9 cellular contexts compared by ENCODE assay signal in genomic region chr1:46197551-46198025, GRCh38. TPM values are rescaled to one million over a fixed set of nuclear protein-coding genes. Genes with fewer than 3 reads are reported as not detected.
A peak's percentile ranks its signal among the peaks of the same experiment; 100 is the strongest.
DNase-seq lines count a peak whose midpoint lies in the region; ATAC-seq and TF ChIP-seq lines count a peak whose summit lies in the region.
"Had no signal": no experiment of that assay in that cellular context is flagged by ENCODE, and none has a peak within 500 bp of the region (broad histone marks: within the 10 kb centered on the region; RNA-seq: fewer than 3 reads in every experiment).

No MANE protein-coding gene starts in this region.

- H3K36me3 ChIP-seq in ES-I3 (ENCODE audit: insufficient read depth, low read length) (no peaks in the 10 kb centered on the region), OCI-LY7 (ENCODE audit: insufficient read depth, low read length) (no peaks in the 10 kb centered on the region; the same call in 1 of the 2 replicates), trophoblast cell (ENCODE audit: control insufficient read depth in 1 of 2, insufficient read depth in 2 of 2, low read length in 2 of 2) (peaks cover 26 to 30% of the 10 kb centered on the region in 2 experiments)

- H2AK5ac ChIP-seq in trophoblast cell (ENCODE audit: low read length) = peak overlapping the region; percentile 92

- peak overlapping the region; percentile 24 for H2BK5ac ChIP-seq in trophoblast cell (ENCODE audit: low read depth, low read length, poor library complexity)

- peak overlapping the region; percentile 25 for H2BK12ac ChIP-seq in trophoblast cell (ENCODE audit: low read length)

- no peak overlapping the region for H3K23ac ChIP-seq in trophoblast cell (ENCODE audit: low read length)

- H3K14ac ChIP-seq in trophoblast cell (ENCODE audit: low read length) = peak overlapping the region; percentile 58

- WGBS in trophoblast cell (ENCODE audit: extremely low coverage, insufficient coverage, insufficient read length) = no CpG with 5 or more reads among the region's 9 CpGs

- no peaks in the 10 kb centered on the region for H4K20me1 ChIP-seq in OCI-LY7 (ENCODE audit: insufficient read depth, low read length)

- H3K18ac ChIP-seq in trophoblast cell (ENCODE audit: low read length) = peak overlapping the region; percentile 31

- intact Hi-C loops in OCI-LY7 (cut with micrococcal nuclease; ENCODE audit: unreplicated experiment) = loop anchor here (1.0 to 2.0 kb wide), 3 partner anchors 26 to 160 kb away; partner anchors contain the start of gene PIK3R3

- TF ChIP-seq CTCF in OCI-LY7 (conservative IDR thresholded peaks at IDR 0.05; ENCODE audit: low read length) = no peak

- peak overlapping the region; percentile 33 for H2BK120ac ChIP-seq in trophoblast cell (ENCODE audit: insufficient read depth, low read length, poor library complexity)

- H2AFZ ChIP-seq in OCI-LY7 (ENCODE audit: low read length) = peak overlapping the region; percentile 65; the same call in 1 of the 2 replicates
- H2AFZ ChIP-seq in trophoblast cell (ENCODE audit: insufficient read depth, low read length, poor library complexity) = peak overlapping the region; percentile 62

- H4K91ac ChIP-seq in trophoblast cell (ENCODE audit: low read depth, low read length) = peak overlapping the region; percentile 49

- no peaks in the 10 kb centered on the region for H3K27me3 ChIP-seq in trophoblast cell (ENCODE audit: insufficient read depth, low read length)

- peaks cover 10% of the 10 kb centered on the region for H3K79me1 ChIP-seq in trophoblast cell (ENCODE audit: low read length)

- CTCF ChIA-PET in OCI-LY7 (lab: Charles Lee; ENCODE audit: unreplicated experiment) = interaction anchor here (1.8 kb wide), 1 partner anchor 26 kb away, joined by 4 read pairs; no protein-coding TSS in a partner anchor

- POLR2A ChIA-PET in OCI-LY7 (lab: Charles Lee) = interaction anchor here (0.9 to 1.6 kb wide), 2 partner anchors 31 to 129 kb away, joined by 3 to 5 read pairs; no protein-coding TSS in a partner anchor

- peak overlapping the region; percentile 87 for H3K4me2 ChIP-seq in OCI-LY7 (ENCODE audit: low read length)
- peak overlapping the region; percentile 94 for H3K4me2 ChIP-seq in trophoblast cell (ENCODE audit: low read length)

- H4K12ac ChIP-seq in trophoblast cell (ENCODE audit: low read depth, low read length) = peak overlapping the region; percentile 92

- H3K4me3 ChIP-seq in OCI-LY7 (ENCODE audit: low read depth, low read length, poor library complexity, severe bottlenecking) (peak overlapping the region; percentile 70), trophoblast cell (ENCODE audit: low read depth, low read length) (peak overlapping the region; percentile 94)

- H3K9me2 ChIP-seq in OCI-LY7 (ENCODE audit: insufficient read depth, low read length) = no peaks in the 10 kb centered on the region

- H3K9me3 ChIP-seq in ES-I3 (ENCODE audit: control insufficient read depth, insufficient read depth, low read length) (no peaks in the 10 kb centered on the region), OCI-LY7 (ENCODE audit: low read length) (no peaks in the 10 kb centered on the region), trophoblast cell (ENCODE audit: insufficient read depth, low read depth, low read length) (peaks cover 3% of the 10 kb centered on the region)

- H3K79me2 ChIP-seq in OCI-LY7 (ENCODE audit: insufficient read depth, low read depth, low read length) = no peaks in the 10 kb centered on the region
- H3K79me2 ChIP-seq in trophoblast cell (ENCODE audit: control insufficient read depth, insufficient read depth, low read length, poor library complexity) = peaks cover 9% of the 10 kb centered on the region

- peak overlapping the region; percentile 8 for H3K4ac ChIP-seq in trophoblast cell (ENCODE audit: low read depth, low read length)

- BruUV-seq in OCI-LY7 (replicated peaks; lab: Mats Ljungman, UMichigan) = no TSS peak

- H3K27ac ChIP-seq in OCI-LY7 (ENCODE audit: low read depth, low read length, poor library complexity, severe bottlenecking) (peak overlapping the region; percentile 45), trophoblast cell (ENCODE audit: low read depth, low read length) (peak overlapping the region; percentile 67)

- ATAC-seq in esophagus mucosa (peak; percentile 10), GM21526 (IDR thresholded peaks at IDR 0.05; ENCODE audit: low FRiP score, unreplicated experiment) (no peak)

- H4K8ac ChIP-seq in trophoblast cell (ENCODE audit: low read depth, low read length) = peak overlapping the region; percentile 86

- H3K9ac ChIP-seq in ES-I3 (ENCODE audit: low read depth, low read length) = peak overlapping the region; percentile 98
- peak overlapping the region; percentile 99 for H3K9ac ChIP-seq in trophoblast cell (ENCODE audit: low read length)

- H3K4me1 ChIP-seq in ES-I3 (ENCODE audit: insufficient read depth, low read length) (peaks cover 4% of the 10 kb centered on the region), OCI-LY7 (ENCODE audit: insufficient read depth, low read length, poor library complexity, severe bottlenecking) (peaks cover 20% of the 10 kb centered on the region), trophoblast cell (ENCODE audit: control insufficient read depth in 1 of 2, insufficient read depth in 2 of 2, low read length in 2 of 2) (peaks cover 5 to 8% of the 10 kb centered on the region in 2 experiments)

- DNase-seq in OCI-LY7 (ENCODE audit: low spot score) = no peak
- DNase-seq in trophoblast cell = no peak
- DNase-seq in HCEC 1CT = no peak
- DNase-seq in 8988T = no peak
- no peak for DNase-seq in DMS114 treated with DMSO at 0.1 percent for 48 hours (lab: John Stamatoyannopoulos, UW; ENCODE audit: unreplicated experiment)

RNA-seq across cellular contexts. Expression of gene POMGNT1, which starts 0.6 kb away (rescaled TPM):
- 26.8 and 37.3 TPM in 2 replicates for total RNA-seq in OCI-LY7 (2014; rRNA removed; shearing (Covaris generic))
- total RNA-seq in OCI-LY7 (2022) (30.8 and 33.7 TPM in 2 replicates), esophagus mucosa (28.3 TPM)
- polyA plus RNA-seq in trophoblast cell (2013) = 52.7 and 55.9 TPM in 2 replicates

RNA-seq across cellular contexts. Expression of gene LURAP1, which starts 5.5 kb away (rescaled TPM):
- 0.25 and 0.51 TPM in 2 replicates for total RNA-seq in OCI-LY7 (2014; rRNA removed; shearing (Covaris generic))
- 0.17 and 0.20 TPM in 2 replicates for total RNA-seq in OCI-LY7 (2022)
- 1.7 TPM for total RNA-seq in esophagus mucosa
- polyA plus RNA-seq in trophoblast cell (2013) = 1.6 and 1.7 TPM in 2 replicates

RNA-seq across cellular contexts. Expression of gene P3R3URF, which starts 21.3 kb away (rescaled TPM):
- not detected in 2 replicates for total RNA-seq in OCI-LY7 (2014; rRNA removed; shearing (Covaris generic))
- not detected in 2 replicates for total RNA-seq in OCI-LY7 (2022)
- total RNA-seq in esophagus mucosa = not detected
- polyA plus RNA-seq in trophoblast cell (2013) = not detected in 2 replicates
- total RNA-seq: HT1080 had no signal

RNA-seq across cellular contexts. Expression of gene TSPAN1, which starts 22.7 kb away (rescaled TPM):
- total RNA-seq in OCI-LY7 (2014; rRNA removed; shearing (Covaris generic)) = not detected in 2 replicates
- total RNA-seq in OCI-LY7 (2022) = not detected in 2 replicates
- total RNA-seq in esophagus mucosa = 4.7 TPM
- polyA plus RNA-seq in trophoblast cell (2013) = 0.81 and 1.1 TPM in 2 replicates

RNA-seq across cellular contexts. Expression of gene RAD54L, which starts 50.0 kb away (rescaled TPM):
- 53.3 and 62.6 TPM in 2 replicates for total RNA-seq in OCI-LY7 (2014; rRNA removed; shearing (Covaris generic))
- total RNA-seq in OCI-LY7 (2022) = 78.5 and 84.6 TPM in 2 replicates
- total RNA-seq in esophagus mucosa = 5.2 TPM
- polyA plus RNA-seq in trophoblast cell (2013) = 9.1 and 9.9 TPM in 2 replicates
